In genomic region chr1:67060811-67061218, GRCh38 we compare ENCODE assay signal across 12 cellular contexts. TPM values are rescaled to one million over a fixed set of nuclear protein-coding genes. Genes with fewer than 3 reads are reported as not detected.
DNase-seq lines count a peak whose midpoint lies in the region; ATAC-seq and TF ChIP-seq lines count a peak whose summit lies in the region.
"Had no signal": no experiment of that assay in that cellular context is flagged by ENCODE, and none has a peak within 500 bp of the region (broad histone marks: within the 10 kb centered on the region; RNA-seq: fewer than 3 reads in every experiment).

No MANE protein-coding gene starts in this region.

- CTCF ChIA-PET in HCT116 (lab: Charles Lee), result no interaction called here

- TF ChIP-seq CTCF in HCT116 (IDR thresholded peaks at IDR 0.05 in 2 of 3, conservative IDR thresholded peaks at IDR 0.05 in 1 of 3; ENCODE audit: borderline replicate concordance in 1 of 3, insufficient read depth in 1 of 3, low read depth in 2 of 3, low read length in 2 of 3), result no peak
- no peak for TF ChIP-seq CTCF in fibroblast of the aortic adventitia (IDR thresholded peaks at IDR 0.05; ENCODE audit: insufficient read depth, low read length)
- TF ChIP-seq CTCF in esophagus muscularis mucosa (IDR thresholded peaks at IDR 0.05), result no peak

- H3K9me3 Mint-ChIP-seq in activated naive CD8-positive, alpha-beta T cell treated with anti-CD3 and anti-CD28 coated beads, Interleukin-2, amount 50 U/mL, for 24 hours, result no peaks in the 10 kb centered on the region

- no peaks in the 10 kb centered on the region for H3K9me2 ChIP-seq in HCT116 (ENCODE audit: insufficient read depth)

- H3K4me1 Mint-ChIP-seq in activated naive CD8-positive, alpha-beta T cell treated with anti-CD3 and anti-CD28 coated beads, Interleukin-2, amount 50 U/mL, for 24 hours, result no peaks in the 10 kb centered on the region

- 67% methylated on average over 2 of the region's 2 CpGs for WGBS in esophagus muscularis mucosa

- no peaks in the 10 kb centered on the region for H3K36me3 Mint-ChIP-seq in activated naive CD8-positive, alpha-beta T cell treated with anti-CD3 and anti-CD28 coated beads, Interleukin-2, amount 50 U/mL, for 24 hours (ENCODE audit: low read depth)

- H3K27me3 ChIP-seq in HCT116 (ENCODE audit: insufficient read depth, low read length), result no peaks in the 10 kb centered on the region
- no peaks in the 10 kb centered on the region for H3K27me3 ChIP-seq in skeletal muscle tissue (ENCODE audit: control insufficient read depth in 3 of 3, insufficient read depth in 3 of 3, low read length in 3 of 3)
- no peaks in the 10 kb centered on the region for H3K27me3 ChIP-seq in esophagus muscularis mucosa

- H3K4me1 ChIP-seq in HCT116 (ENCODE audit: control insufficient read depth in 1 of 2, insufficient read depth in 2 of 2, low read length in 2 of 2), result peaks cover 7 to 25% of the 10 kb centered on the region in 2 experiments; a peak in 2 of 4 replicates
- peaks cover 0 to 5% (median 2%) of the 10 kb centered on the region in 3 donors for H3K4me1 ChIP-seq in skeletal muscle tissue (ENCODE audit: control insufficient read depth in 3 of 3, insufficient read depth in 3 of 3, low read length in 3 of 3)
- no peaks in the 10 kb centered on the region for H3K4me1 ChIP-seq in esophagus muscularis mucosa

- no peak for TF ChIP-seq EP300 in esophagus muscularis mucosa (IDR thresholded peaks at IDR 0.05)

- H3K4me3 ChIP-seq in HCT116 (replicated peaks in 1 of 2; ENCODE audit: low read depth in 1 of 2, low read length in 2 of 2) (no peak overlapping the region), fibroblast of the aortic adventitia (ENCODE audit: low read depth, low read length) (no peak overlapping the region), skeletal muscle tissue (ENCODE audit: low read length in 3 of 3) (no peak overlapping the region), esophagus muscularis mucosa (no peak overlapping the region)

- H2AFZ ChIP-seq in HCT116 (ENCODE audit: low read depth, low read length, poor library complexity, severe bottlenecking), result peak overlapping the region; percentile 75

- RAD21 ChIA-PET in HCT116 (lab: Charles Lee; ENCODE audit: low non-redundant PET in 1 of 2, low total read pairs in 2 of 2, uncharacterized antibody in 2 of 2, unreplicated experiment in 2 of 2), result no interaction called here

- H3K36me3 ChIP-seq in HCT116 (ENCODE audit: control insufficient read depth in 1 of 2, insufficient read depth in 2 of 2, low read length in 2 of 2), result no peaks in the 10 kb centered on the region
- no peaks in the 10 kb centered on the region for H3K36me3 ChIP-seq in skeletal muscle tissue (ENCODE audit: control insufficient read depth in 3 of 3, insufficient read depth in 3 of 3, low read length in 3 of 3)
- no peaks in the 10 kb centered on the region for H3K36me3 ChIP-seq in esophagus muscularis mucosa

- no peaks in the 10 kb centered on the region for H3K9me3 ChIP-seq in HCT116 (ENCODE audit: control insufficient read depth in 1 of 2, insufficient read depth in 1 of 2, low read depth in 1 of 2, low read length in 2 of 2)
- no peaks in the 10 kb centered on the region for H3K9me3 ChIP-seq in skeletal muscle tissue (ENCODE audit: control insufficient read depth in 3 of 3, low read length in 3 of 3)
- no peaks in the 10 kb centered on the region for H3K9me3 ChIP-seq in esophagus muscularis mucosa

- H3K79me2 ChIP-seq in HCT116 (ENCODE audit: insufficient read depth, low read length), result no peaks in the 10 kb centered on the region

- ATAC-seq in HCT116, result peak; percentile 89
- no peak for ATAC-seq in activated naive CD8-positive, alpha-beta T cell treated with anti-CD3 and anti-CD28 coated beads, Interleukin-2, amount 50 U/mL, for 24 hours
- ATAC-seq: Right ventricle myocardium inferior had no signal

- intact Hi-C loops in HCT116 (cut with micrococcal nuclease), result no loop called here
- intact Hi-C loops in esophagus muscularis mucosa (cut with DNase I), result no loop called here

- H3K27ac ChIP-seq in HCT116 (ENCODE audit: low read depth, low read length) (no peak overlapping the region), skeletal muscle tissue (ENCODE audit: low read depth, low read length) (peak overlapping the region; percentile 54), esophagus muscularis mucosa (replicated peaks in 1 of 4) (no peak overlapping the region)

- H3K4me3 Mint-ChIP-seq in activated naive CD8-positive, alpha-beta T cell treated with anti-CD3 and anti-CD28 coated beads, Interleukin-2, amount 50 U/mL, for 24 hours, result no peak overlapping the region

- POLR2A ChIA-PET in HCT116 (lab: Charles Lee), result interaction anchor here (0.6 kb wide), 1 partner anchor 60 kb away, joined by 3 read pairs; no protein-coding TSS in a partner anchor

- no peak overlapping the region for H3K27ac Mint-ChIP-seq in activated naive CD8-positive, alpha-beta T cell treated with anti-CD3 and anti-CD28 coated beads, Interleukin-2, amount 50 U/mL, for 24 hours

- H3K9ac ChIP-seq in HCT116 (ENCODE audit: low read length) (no peak overlapping the region), skeletal muscle tissue (ENCODE audit: low read depth in 1 of 3, low read length in 3 of 3) (peak overlapping the region in 1 of 3 donors; percentile 15)

- H4K20me1 ChIP-seq in HCT116 (ENCODE audit: insufficient read depth), result no peaks in the 10 kb centered on the region

- TF ChIP-seq POLR2A in HCT116 (IDR thresholded peaks at IDR 0.05; ENCODE audit: borderline replicate concordance, extremely low read depth, insufficient read depth, insufficient read length) (no peak), esophagus muscularis mucosa (IDR thresholded peaks at IDR 0.05; ENCODE audit: low read depth) (no peak)

- BruUV-seq in HCT116 (replicated peaks; lab: Mats Ljungman, UMichigan), result no TSS peak

- H3K27me3 Mint-ChIP-seq in activated naive CD8-positive, alpha-beta T cell treated with anti-CD3 and anti-CD28 coated beads, Interleukin-2, amount 50 U/mL, for 24 hours, result no peaks in the 10 kb centered on the region

- DNase-seq in HCT116 (ENCODE audit: low read depth, low spot score) (peak; percentile 68), SW 1271 (lab: John Stamatoyannopoulos, UW) (peak; percentile 76 to 89), fibroblast of the aortic adventitia (ENCODE audit: low read depth) (peak; percentile 98), esophagus muscularis mucosa (ENCODE audit: extremely low spot score) (no peak), GF-D8 (lab: John Stamatoyannopoulos, UW) (no peak), NCI-H510A treated with DMSO at 0.1 percent for 48 hours (lab: John Stamatoyannopoulos, UW) (no peak)
- DNase-seq in activated naive CD8-positive, alpha-beta T cell treated with anti-CD3 and anti-CD28 coated beads, Interleukin-2, amount 50 U/mL, for 24 hours, result no peak
- DNase-seq: effector memory CD4-positive, alpha-beta T cell; midbrain; NCI-H2081 had no signal

- TF ChIP-seq RAD21 in HCT116 (IDR thresholded peaks at IDR 0.05; ENCODE audit: low read depth), result no peak

- H3K4me2 ChIP-seq in HCT116 (ENCODE audit: low read length), result peak overlapping the region; percentile 49

TF ChIP-seq in HCT116, 20 proteins besides CTCF, POLR2A, EP300 and RAD21 (continues in another document):
- peak; percentile 86 for TF ChIP-seq FOSL1 (IDR thresholded peaks at IDR 0.05; ENCODE audit: low read depth)
- TF ChIP-seq TCF7L2 (IDR thresholded peaks at IDR 0.05; ENCODE audit: borderline replicate concordance, extremely low read depth, insufficient read depth, insufficient read length), result no peak
- no peak for TF ChIP-seq EGR1 (IDR thresholded peaks at IDR 0.05; ENCODE audit: low read depth)
- peak; percentile 68 for TF ChIP-seq SP1 (IDR thresholded peaks at IDR 0.05; ENCODE audit: low read depth)
- peak; percentile 10 for TF ChIP-seq YY1 (IDR thresholded peaks at IDR 0.05; ENCODE audit: extremely low read depth, insufficient replicate concordance, low read depth, low read length)
- no peak for TF ChIP-seq EZH2phosphoT487 (IDR thresholded peaks at IDR 0.05; ENCODE audit: borderline replicate concordance)
- TF ChIP-seq ELF1 (IDR thresholded peaks at IDR 0.05; ENCODE audit: borderline replicate concordance, low read depth), result no peak
- TF ChIP-seq, protein P1, sequence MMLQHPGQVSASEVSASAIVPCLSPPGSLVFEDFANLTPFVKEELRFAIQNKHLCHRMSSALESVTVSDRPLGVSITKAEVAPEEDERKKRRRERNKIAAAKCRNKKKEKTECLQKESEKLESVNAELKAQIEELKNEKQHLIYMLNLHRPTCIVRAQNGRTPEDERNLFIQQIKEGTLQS (IDR thresholded peaks at IDR 0.05), result no peak
- no peak for TF ChIP-seq EZH2 (IDR thresholded peaks at IDR 0.05)
- TF ChIP-seq, protein P2, sequence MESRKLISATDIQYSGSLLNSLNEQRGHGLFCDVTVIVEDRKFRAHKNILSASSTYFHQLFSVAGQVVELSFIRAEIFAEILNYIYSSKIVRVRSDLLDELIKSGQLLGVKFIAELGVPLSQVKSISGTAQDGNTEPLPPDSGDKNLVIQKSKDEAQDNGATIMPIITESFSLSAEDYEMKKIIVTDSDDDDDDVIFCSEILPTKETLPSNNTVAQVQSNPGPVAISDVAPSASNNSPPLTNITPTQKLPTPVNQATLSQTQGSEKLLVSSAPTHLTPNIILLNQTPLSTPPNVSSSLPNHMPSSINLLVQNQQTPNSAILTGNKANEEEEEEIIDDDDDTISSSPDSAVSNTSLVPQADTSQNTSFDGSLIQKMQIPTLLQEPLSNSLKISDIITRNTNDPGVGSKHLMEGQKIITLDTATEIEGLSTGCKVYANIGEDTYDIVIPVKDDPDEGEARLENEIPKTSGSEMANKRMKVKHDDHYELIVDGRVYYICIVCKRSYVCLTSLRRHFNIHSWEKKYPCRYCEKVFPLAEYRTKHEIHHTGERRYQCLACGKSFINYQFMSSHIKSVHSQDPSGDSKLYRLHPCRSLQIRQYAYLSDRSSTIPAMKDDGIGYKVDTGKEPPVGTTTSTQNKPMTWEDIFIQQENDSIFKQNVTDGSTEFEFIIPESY (IDR thresholded peaks at IDR 0.05; ENCODE audit: extremely low read depth, insufficient replicate concordance, low read length), result no peak
- TF ChIP-seq SRF (IDR thresholded peaks at IDR 0.05; ENCODE audit: low read depth), result no peak
- peak; percentile 58 for TF ChIP-seq MAX (IDR thresholded peaks at IDR 0.05)
- peak; percentile 93 for TF ChIP-seq JUND (IDR thresholded peaks at IDR 0.05)
- TF ChIP-seq CBX3 (IDR thresholded peaks at IDR 0.05; ENCODE audit: low read depth), result no peak

RNA-seq across cellular contexts. Expression of gene SLC35D1, which starts 6.9 kb away (rescaled TPM):
- 6.1 TPM for total RNA-seq in HCT116 (2021; ENCODE audit: unreplicated experiment)
- 1.7 and 2.1 TPM in 2 replicates for polyA plus RNA-seq in HCT116 (2012)
- 8.7 and 12.6 TPM in 2 replicates for total RNA-seq in fibroblast of the aortic adventitia (ENCODE audit: low replicate concordance)
- 7.8 TPM for total RNA-seq in skeletal muscle tissue
- total RNA-seq in esophagus muscularis mucosa, result 1 to 10 TPM; 7.5 to 9.4 (median 8.2) TPM

Comparison
In these comparisons a context has a peak if more than half of its experiments do, and no peak if none do; other contexts are left out.
1. DNase-seq: peak in HCT116 (single experiment), SW 1271 (2 of 2) and fibroblast of the aortic adventitia (single experiment); none in esophagus muscularis mucosa (single experiment), GF-D8 (single experiment), NCI-H510A treated with DMSO at 0.1 percent for 48 hours (single experiment) and activated naive CD8-positive, alpha-beta T cell treated with anti-CD3 and anti-CD28 coated beads, Interleukin-2, amount 50 U/mL, for 24 hours (single experiment).